In genomic region chr11:124109377-124109776, GRCh38 we compare ENCODE assay signal across 18 cellular contexts.
"Had no signal": no experiment of that assay in that cellular context is flagged by ENCODE, and none has a peak within 500 bp of the region (broad histone marks: within the 10 kb centered on the region; RNA-seq: fewer than 3 reads in every experiment).

No MANE protein-coding gene starts in this region.

- H3K4me3 Mint-ChIP-seq: activated naive CD8-positive, alpha-beta T cell treated with anti-CD3 and anti-CD28 coated beads, Interleukin-2, amount 10 ng/mL, durations not matched to agents 7 days and 5 days; brain; central memory CD8-positive, alpha-beta T cell; naive thymus-derived CD8-positive, alpha-beta T cell; stimulated activated effector memory CD8-positive, alpha-beta T cell treated with anti-CD3 and anti-CD28 coated beads, Interleukin-12 subunit alpha, Interleukin-12 subunit beta, amount 100 ng/mL, for 72 hours had no signal

- H3K27ac Mint-ChIP-seq: activated naive CD8-positive, alpha-beta T cell treated with anti-CD3 and anti-CD28 coated beads, Interleukin-2, amount 10 ng/mL, durations not matched to agents 7 days and 5 days; brain; naive thymus-derived CD8-positive, alpha-beta T cell; stimulated activated effector memory CD8-positive, alpha-beta T cell treated with anti-CD3 and anti-CD28 coated beads, Interleukin-12 subunit alpha, Interleukin-12 subunit beta, amount 100 ng/mL, for 72 hours had no signal

- H3K36me3 ChIP-seq: pancreas, thyroid gland had no signal

- H3K27ac ChIP-seq: pancreas, thyroid gland, VCaP had no signal

- H3K4me1 ChIP-seq: pancreas, thyroid gland had no signal

- H3K27me3 ChIP-seq: pancreas, thyroid gland had no signal

- ATAC-seq: left lobe of liver; mucosa of descending colon; naive thymus-derived CD8-positive, alpha-beta T cell; pancreas; stimulated activated effector memory CD8-positive, alpha-beta T cell treated with anti-CD3 and anti-CD28 coated beads, Interleukin-12 subunit alpha, Interleukin-12 subunit beta, amount 100 ng/mL, for 72 hours had no signal

- H3K4me1 Mint-ChIP-seq: central memory CD8-positive, alpha-beta T cell; stimulated activated effector memory CD8-positive, alpha-beta T cell treated with anti-CD3 and anti-CD28 coated beads, Interleukin-12 subunit alpha, Interleukin-12 subunit beta, amount 100 ng/mL, for 72 hours had no signal

- H3K36me3 Mint-ChIP-seq: activated naive CD8-positive, alpha-beta T cell treated with anti-CD3 and anti-CD28 coated beads, Interleukin-2, amount 10 ng/mL, durations not matched to agents 7 days and 5 days; brain; naive thymus-derived CD8-positive, alpha-beta T cell; stimulated activated effector memory CD8-positive, alpha-beta T cell treated with anti-CD3 and anti-CD28 coated beads, Interleukin-12 subunit alpha, Interleukin-12 subunit beta, amount 100 ng/mL, for 72 hours had no signal

- DNase-seq: activated CD4-positive, alpha-beta T cell treated with anti-CD3 and anti-CD28 coated beads for 1 hour; activated CD4-positive, alpha-beta T cell treated with anti-CD3 and anti-CD28 coated beads, Interleukin-2, amount 50 U/mL, for 4 hours; activated naive CD4-positive, alpha-beta T cell; activated naive CD8-positive, alpha-beta T cell treated with anti-CD3 and anti-CD28 coated beads, Interleukin-2, amount 10 ng/mL, durations not matched to agents 7 days and 5 days; activated T-cell treated with anti-CD3 and anti-CD28 coated beads for 4 hours; effector CD8-positive, alpha-beta T cell; foreskin fibroblast; hippocampal formation; mucosa of descending colon; naive thymus-derived CD8-positive, alpha-beta T cell; pancreas; stimulated activated CD4-positive, alpha-beta T cell treated with anti-CD3 and anti-CD28 coated beads, Interleukin-12 subunit alpha, Interleukin-12 subunit beta, amount 100 ng/mL, for 4 hours; thyroid gland had no signal

- H3K9me3 ChIP-seq: mucosa of descending colon, pancreas, thyroid gland had no signal

- H3K9me3 Mint-ChIP-seq: activated naive CD8-positive, alpha-beta T cell treated with anti-CD3 and anti-CD28 coated beads, Interleukin-2, amount 10 ng/mL, durations not matched to agents 7 days and 5 days; brain; central memory CD8-positive, alpha-beta T cell; naive thymus-derived CD8-positive, alpha-beta T cell; stimulated activated effector memory CD8-positive, alpha-beta T cell treated with anti-CD3 and anti-CD28 coated beads, Interleukin-12 subunit alpha, Interleukin-12 subunit beta, amount 100 ng/mL, for 72 hours had no signal

- H3K4me3 ChIP-seq: mucosa of descending colon, pancreas, thyroid gland had no signal
